In genomic region chr20:62367483-62368302, GRCh38 we compare ENCODE assay signal across 7 cellular contexts. TPM values are rescaled to one million over a fixed set of nuclear protein-coding genes. Genes with fewer than 3 reads are reported as not detected.
A peak's percentile ranks its signal among the peaks of the same experiment; 100 is the strongest.
DNase-seq lines count a peak whose midpoint lies in the region; ATAC-seq and TF ChIP-seq lines count a peak whose summit lies in the region.
"Had no signal": no experiment of that assay in that cellular context is flagged by ENCODE, and none has a peak within 500 bp of the region (broad histone marks: within the 10 kb centered on the region; RNA-seq: fewer than 3 reads in every experiment).

No MANE protein-coding gene starts in this region.

- peak overlapping the region in 1 of 2 donors; percentile 86 for H3K27ac ChIP-seq in left lung

- peak overlapping the region; percentile 62 for H3K4me3 Mint-ChIP-seq in T-helper 2 cell treated with Interferon-gamma antibody and Interleukin-4, amounts not matched to agents 5 μg/mL and 100 μg/mL, for 36 hours

- DNase-seq in HK-2 (ENCODE audit: unreplicated experiment) (peak; percentile 63), left lung (peak in 1 of 2 donors; percentile 86), amniotic stem cell (lab: John Stamatoyannopoulos, UW) (no peak), MV-4-11 (lab: John Stamatoyannopoulos, UW) (no peak), GDM1 (lab: John Stamatoyannopoulos, UW) (no peak)
- no peak for DNase-seq in T-helper 2 cell treated with Interferon-gamma antibody and Interleukin-4, amounts not matched to agents 5 μg/mL and 100 μg/mL, for 36 hours (ENCODE audit: low spot score)

- peaks cover 0 to 55% of the 10 kb centered on the region in 2 donors for H3K27me3 ChIP-seq in left lung

- no peak overlapping the region for H3K27ac Mint-ChIP-seq in T-helper 2 cell treated with Interferon-gamma antibody and Interleukin-4, amounts not matched to agents 5 μg/mL and 100 μg/mL, for 36 hours

- H3K4me3 ChIP-seq in left lung: peak overlapping the region; percentile 56 to 71

- H3K27me3 Mint-ChIP-seq in T-helper 2 cell treated with Interferon-gamma antibody and Interleukin-4, amounts not matched to agents 5 μg/mL and 100 μg/mL, for 36 hours (ENCODE audit: low read depth): peaks cover 26% of the 10 kb centered on the region

- H3K36me3 Mint-ChIP-seq in T-helper 2 cell treated with Interferon-gamma antibody and Interleukin-4, amounts not matched to agents 5 μg/mL and 100 μg/mL, for 36 hours (ENCODE audit: low read depth): no peaks in the 10 kb centered on the region

- H3K36me3 ChIP-seq in left lung: no peaks in the 10 kb centered on the region

- TF ChIP-seq CTCF in left lung (IDR thresholded peaks at IDR 0.05): no peak

- H3K9me3 Mint-ChIP-seq in T-helper 2 cell treated with Interferon-gamma antibody and Interleukin-4, amounts not matched to agents 5 μg/mL and 100 μg/mL, for 36 hours: no peaks in the 10 kb centered on the region

- H3K4me1 Mint-ChIP-seq in T-helper 2 cell treated with Interferon-gamma antibody and Interleukin-4, amounts not matched to agents 5 μg/mL and 100 μg/mL, for 36 hours (ENCODE audit: low read depth): no peaks in the 10 kb centered on the region

- intact Hi-C loops in left lung (cut with DNase I): no loop called here

- no peak for ATAC-seq in left lung

- H3K4me1 ChIP-seq in left lung: peaks cover 43 to 84% of the 10 kb centered on the region in 2 donors

- H3K9me3 ChIP-seq in left lung: no peaks in the 10 kb centered on the region

RNA-seq across cellular contexts. Expression of gene LAMA5, which starts 0.6 kb away (rescaled TPM):
- 100 to 1,000 TPM; 222 to 267 TPM for total RNA-seq in left lung

RNA-seq across cellular contexts. Expression of gene RPS21, which starts 19.2 kb away (rescaled TPM):
- total RNA-seq in left lung: 1,000 to 10,000 TPM; 1,004 to 1,135 TPM

RNA-seq across cellular contexts. Expression of gene CABLES2, which starts 39.4 kb away (rescaled TPM):
- total RNA-seq in left lung: 1 to 10 TPM; 4.1 to 6.3 TPM

RNA-seq across cellular contexts. Expression of gene RBBP8NL, which starts 59.6 kb away (rescaled TPM):
- total RNA-seq in left lung: 1 to 10 TPM in 1 of 2 donors, under 1 TPM in 1; 0.97 to 1.1 TPM
- total RNA-seq: subcutaneous adipose tissue had no signal
